Comparison of ENCODE assay signal across 8 cellular contexts in genomic region chr5:90783460-90784333, GRCh38.
DNase-seq lines count a peak whose midpoint lies in the region; ATAC-seq, FAIRE-seq and TF ChIP-seq lines count a peak whose summit lies in the region.

No MANE protein-coding gene starts in this region.

- H3K4me3 ChIP-seq in A549 (no peak overlapping the region), breast epithelium (no peak overlapping the region), kidney epithelial cell (ENCODE audit: low read depth, low read length) (no peak overlapping the region)

- CTCF ChIA-PET in A549 (lab: Yijun Ruan, JAX), result interaction anchor here (0.6 to 4.3 kb wide), 32 partner anchors 8 to 1060 kb away, joined by 3 to 41 read pairs (median 4); no protein-coding TSS in a partner anchor

- TF ChIP-seq CTCF in A549 (IDR thresholded peaks at IDR 0.05), result peak; percentile 89
- peak; percentile 87 for TF ChIP-seq CTCF in VCaP (conservative IDR thresholded peaks at IDR 0.05)
- peak; percentile 30 to 74 (median 62) for TF ChIP-seq CTCF in breast epithelium (IDR thresholded peaks at IDR 0.05)
- peak; percentile 90 for TF ChIP-seq CTCF in kidney epithelial cell (IDR thresholded peaks at IDR 0.05; ENCODE audit: insufficient read depth, low read length, poor library complexity, severe bottlenecking)

- no peak for TF ChIP-seq EP300 in A549 (IDR thresholded peaks at IDR 0.05)

- H3K27ac ChIP-seq in A549 (no peak overlapping the region), VCaP (no peak overlapping the region), breast epithelium (no peak overlapping the region)

- TF ChIP-seq RAD21 in A549 (conservative IDR thresholded peaks at IDR 0.05 in 1 of 2, IDR thresholded peaks at IDR 0.05 in 1 of 2), result peak; percentile 89 to 92

- POLR2A ChIA-PET in A549 (lab: Yijun Ruan, JAX), result no interaction called here

- intact Hi-C loops in breast epithelium (cut with DNase I; ENCODE audit: low total_unique reads), result no loop called here

- H3K4me2 ChIP-seq in A549, result no peak overlapping the region

- 6% methylated on average over 4 of the region's 4 CpGs for WGBS in A549 (ENCODE audit: missing lambda C conversion rate)

- ATAC-seq in A549, result peak; percentile 95 to 97
- ATAC-seq in GM18511 (IDR thresholded peaks at IDR 0.05; ENCODE audit: unreplicated experiment), result peak; percentile 98
- ATAC-seq in HG02981 (IDR thresholded peaks at IDR 0.05; ENCODE audit: unreplicated experiment), result peak; percentile 92

- H3K27me3 ChIP-seq in breast epithelium (no peaks in the 10 kb centered on the region), kidney epithelial cell (ENCODE audit: control insufficient read depth, insufficient read depth, low read length) (no peaks in the 10 kb centered on the region)

- H3K4me1 ChIP-seq in A549, result no peaks in the 10 kb centered on the region
- no peaks in the 10 kb centered on the region for H3K4me1 ChIP-seq in breast epithelium

- peak; percentile 13 to 58 for DNase-seq in A549 (ENCODE audit: low read depth in 1 of 2, low spot score in 1 of 2)
- peak; percentile 32 for DNase-seq in NCI-H2029 treated with DMSO at 0.1 percent for 48 hours (lab: John Stamatoyannopoulos, UW)
- peak; percentile 39 to 62 for DNase-seq in breast epithelium (ENCODE audit: low spot score in 2 of 2)
- peak; percentile 29 for DNase-seq in kidney epithelial cell (ENCODE audit: low read depth)
- DNase-seq in stimulated activated CD4-positive, alpha-beta T cell treated with anti-CD3 and anti-CD28 coated beads, Interleukin-2, amount 100 ng/mL, for 4 hours (ENCODE audit: low read depth), result peak; percentile 42

- no peak for TF ChIP-seq POLR2A in A549 (IDR thresholded peaks at IDR 0.05; ENCODE audit: low read length)
- TF ChIP-seq POLR2A in breast epithelium (IDR thresholded peaks at IDR 0.05), result no peak

- FAIRE-seq in A549 (lab: Jason Lieb, UNC), result peak; percentile 51

- H3K9me3 ChIP-seq in A549 (no peaks in the 10 kb centered on the region), breast epithelium (no peaks in the 10 kb centered on the region)

- H3K36me3 ChIP-seq in breast epithelium (no peaks in the 10 kb centered on the region), kidney epithelial cell (ENCODE audit: control insufficient read depth, insufficient read depth, low read length) (no peaks in the 10 kb centered on the region)

TF ChIP-seq in A549, 52 proteins besides CTCF, POLR2A, EP300 and RAD21:
- no peak for TF ChIP-seq RNF2 (IDR thresholded peaks at IDR 0.05; ENCODE audit: borderline replicate concordance, low read depth)
- TF ChIP-seq SMC3 (IDR thresholded peaks at IDR 0.05), result peak; percentile 66
- TF ChIP-seq CBX2 (IDR thresholded peaks at IDR 0.05; ENCODE audit: borderline replicate concordance, low read depth), result no peak
- no peak for TF ChIP-seq TP53 (CRISPR knock-in tag; IDR thresholded peaks at IDR 0.05)
- TF ChIP-seq KDM5A (IDR thresholded peaks at IDR 0.05), result no peak
